In the genomic region with DNA sequence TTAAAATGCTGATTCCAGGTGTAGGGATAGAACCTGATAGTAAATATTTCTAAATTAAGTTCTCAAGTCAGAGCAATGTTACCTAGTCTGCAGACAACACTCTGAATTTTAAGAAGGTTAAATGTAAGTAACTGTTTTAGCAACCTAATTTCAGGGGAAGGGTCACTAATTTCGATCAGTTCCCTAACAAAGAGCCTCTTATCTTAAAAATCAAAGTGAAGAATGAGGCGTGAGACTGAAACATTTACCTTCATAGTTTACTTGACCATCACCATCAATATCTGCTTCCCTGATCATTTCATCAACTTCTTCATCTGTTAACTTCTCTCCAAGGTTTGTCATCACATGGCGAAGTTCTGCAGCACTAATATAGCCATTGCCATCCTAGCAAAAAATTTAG, we compare ENCODE assay signal across 15 cellular contexts. TPM values are rescaled to one million over a fixed set of nuclear protein-coding genes. Genes with fewer than 3 reads are reported as not detected.
DNase-seq lines count a peak whose midpoint lies in the region; ATAC-seq and TF ChIP-seq lines count a peak whose summit lies in the region.
"Had no signal": no experiment of that assay in that cellular context is flagged by ENCODE, and none has a peak within 500 bp of the region (broad histone marks: within the 10 kb centered on the region; RNA-seq: fewer than 3 reads in every experiment).

No MANE protein-coding gene starts in this region.

- TF ChIP-seq POLR2A in lower leg skin (IDR thresholded peaks at IDR 0.05) = no peak

- no peak overlapping the region for H3K4me3 ChIP-seq in lower leg skin (ENCODE audit: low read depth, poor library complexity, severe bottlenecking)
- H3K4me3 ChIP-seq: BLaER1 treated with 17β-estradiol and CSF1 and Interleukin-3, amounts not matched to agents 10 nM and 100 nM; HAP-1 had no signal

- H3K4me3 Mint-ChIP-seq in activated T-cell treated with anti-CD3 and anti-CD28 coated beads, Interleukin-2, amount 50 U/mL, for 24 hours = no peak overlapping the region
- no peak overlapping the region for H3K4me3 Mint-ChIP-seq in activated T-cell treated with anti-CD3 and anti-CD28 coated beads, Interleukin-2, amount 50 U/mL, for 4 hours
- no peak overlapping the region for H3K4me3 Mint-ChIP-seq in HFFc6
- H3K4me3 Mint-ChIP-seq in activated naive CD8-positive, alpha-beta T cell treated with anti-CD3 and anti-CD28 coated beads, Interleukin-2, amount 50 U/mL, for 24 hours = no peak overlapping the region
- H3K4me3 Mint-ChIP-seq in mesothelial cell of epicardium = no peak overlapping the region
- H3K4me3 Mint-ChIP-seq: CD4-positive, CD25-positive, alpha-beta regulatory T cell had no signal

- peak overlapping the region; percentile 7 for H3K27ac Mint-ChIP-seq in activated T-cell treated with anti-CD3 and anti-CD28 coated beads, Interleukin-2, amount 50 U/mL, for 24 hours
- H3K27ac Mint-ChIP-seq in HFFc6 (peak overlapping the region; percentile 48; the same call in 1 of the 2 replicates), mesothelial cell of epicardium (peak overlapping the region; percentile 16)
- peak overlapping the region; percentile 16 for H3K27ac Mint-ChIP-seq in activated naive CD8-positive, alpha-beta T cell treated with anti-CD3 and anti-CD28 coated beads, Interleukin-2, amount 50 U/mL, for 24 hours

- no peak for DNase-seq in activated T-cell treated with anti-CD3 and anti-CD28 coated beads, Interleukin-2, amount 50 U/mL, for 24 hours
- DNase-seq in activated T-cell treated with anti-CD3 and anti-CD28 coated beads, Interleukin-2, amount 50 U/mL, for 4 hours = no peak
- DNase-seq in HFFc6 (no peak), mesothelial cell of epicardium (ENCODE audit: low spot score in 2 of 2, unreplicated experiment in 2 of 2) (no peak), lower leg skin (ENCODE audit: low spot score in 2 of 2) (no peak)
- DNase-seq in activated naive CD8-positive, alpha-beta T cell treated with anti-CD3 and anti-CD28 coated beads, Interleukin-2, amount 50 U/mL, for 24 hours = no peak
- DNase-seq: ACHN; CD4-positive, CD25-positive, alpha-beta regulatory T cell; DMS 273 treated with DMSO at 0.1 percent for 48 hours; IMR-90 had no signal

- no peaks in the 10 kb centered on the region for H3K9me3 Mint-ChIP-seq in activated T-cell treated with anti-CD3 and anti-CD28 coated beads, Interleukin-2, amount 50 U/mL, for 24 hours
- H3K9me3 Mint-ChIP-seq in activated T-cell treated with anti-CD3 and anti-CD28 coated beads, Interleukin-2, amount 50 U/mL, for 4 hours = no peaks in the 10 kb centered on the region
- H3K9me3 Mint-ChIP-seq in HFFc6 = no peaks in the 10 kb centered on the region
- H3K9me3 Mint-ChIP-seq in activated naive CD8-positive, alpha-beta T cell treated with anti-CD3 and anti-CD28 coated beads, Interleukin-2, amount 50 U/mL, for 24 hours = no peaks in the 10 kb centered on the region
- no peaks in the 10 kb centered on the region for H3K9me3 Mint-ChIP-seq in mesothelial cell of epicardium
- H3K9me3 Mint-ChIP-seq: CD4-positive, CD25-positive, alpha-beta regulatory T cell had no signal

- ATAC-seq in activated T-cell treated with anti-CD3 and anti-CD28 coated beads, Interleukin-2, amount 50 U/mL, for 4 hours = no peak
- no peak for ATAC-seq in activated naive CD8-positive, alpha-beta T cell treated with anti-CD3 and anti-CD28 coated beads, Interleukin-2, amount 50 U/mL, for 24 hours
- ATAC-seq in HG03108 (IDR thresholded peaks at IDR 0.05; ENCODE audit: unreplicated experiment) (no peak), GM18520 (IDR thresholded peaks at IDR 0.05; ENCODE audit: unreplicated experiment) (no peak)

- intact Hi-C loops in lower leg skin (cut with DNase I; ENCODE audit: low total_unique reads) = loop anchor here (5.0 kb wide), 1 partner anchor 1234 kb away; no protein-coding TSS in a partner anchor

- 93 to 95% methylated on average over 3 of the region's 3 CpGs for WGBS in lower leg skin, 2 donors

- H3K4me1 Mint-ChIP-seq in activated T-cell treated with anti-CD3 and anti-CD28 coated beads, Interleukin-2, amount 50 U/mL, for 24 hours (ENCODE audit: low read depth) = peaks cover 36% of the 10 kb centered on the region
- peaks cover 23% of the 10 kb centered on the region for H3K4me1 Mint-ChIP-seq in activated T-cell treated with anti-CD3 and anti-CD28 coated beads, Interleukin-2, amount 50 U/mL, for 4 hours (ENCODE audit: low read depth)
- peaks cover 68% of the 10 kb centered on the region for H3K4me1 Mint-ChIP-seq in HFFc6 (ENCODE audit: low read depth)
- peaks cover 28% of the 10 kb centered on the region for H3K4me1 Mint-ChIP-seq in activated naive CD8-positive, alpha-beta T cell treated with anti-CD3 and anti-CD28 coated beads, Interleukin-2, amount 50 U/mL, for 24 hours
- H3K4me1 Mint-ChIP-seq in mesothelial cell of epicardium = no peaks in the 10 kb centered on the region

- H3K27me3 Mint-ChIP-seq in activated T-cell treated with anti-CD3 and anti-CD28 coated beads, Interleukin-2, amount 50 U/mL, for 24 hours = no peaks in the 10 kb centered on the region
- no peaks in the 10 kb centered on the region for H3K27me3 Mint-ChIP-seq in activated T-cell treated with anti-CD3 and anti-CD28 coated beads, Interleukin-2, amount 50 U/mL, for 4 hours (ENCODE audit: low read depth)
- no peaks in the 10 kb centered on the region; the same call in 1 of the 2 replicates for H3K27me3 Mint-ChIP-seq in HFFc6 (ENCODE audit: insufficient read depth)
- no peaks in the 10 kb centered on the region for H3K27me3 Mint-ChIP-seq in activated naive CD8-positive, alpha-beta T cell treated with anti-CD3 and anti-CD28 coated beads, Interleukin-2, amount 50 U/mL, for 24 hours
- H3K27me3 Mint-ChIP-seq in mesothelial cell of epicardium (ENCODE audit: low read depth) = no peaks in the 10 kb centered on the region
- H3K27me3 Mint-ChIP-seq: CD4-positive, CD25-positive, alpha-beta regulatory T cell had no signal

- TF ChIP-seq CTCF in HFFc6 (IDR thresholded peaks at IDR 0.05) (no peak), mesothelial cell of epicardium (IDR thresholded peaks at IDR 0.05; ENCODE audit: unreplicated experiment) (no peak), lower leg skin (IDR thresholded peaks at IDR 0.05) (no peak)

- peaks cover 92% of the 10 kb centered on the region for H3K36me3 Mint-ChIP-seq in activated T-cell treated with anti-CD3 and anti-CD28 coated beads, Interleukin-2, amount 50 U/mL, for 24 hours (ENCODE audit: low read depth)
- H3K36me3 Mint-ChIP-seq in activated T-cell treated with anti-CD3 and anti-CD28 coated beads, Interleukin-2, amount 50 U/mL, for 4 hours (ENCODE audit: insufficient read depth) = peaks cover 43% of the 10 kb centered on the region
- H3K36me3 Mint-ChIP-seq in HFFc6 (ENCODE audit: low read depth) (peaks cover 59% of the 10 kb centered on the region), mesothelial cell of epicardium (peaks cover 51% of the 10 kb centered on the region)
- peaks cover 64% of the 10 kb centered on the region for H3K36me3 Mint-ChIP-seq in activated naive CD8-positive, alpha-beta T cell treated with anti-CD3 and anti-CD28 coated beads, Interleukin-2, amount 50 U/mL, for 24 hours (ENCODE audit: low read depth)

RNA-seq across cellular contexts. Expression of a gene that starts 6.4 kb away (rescaled TPM):
- total RNA-seq in activated T-cell treated with anti-CD3 and anti-CD28 coated beads, Interleukin-2, amount 50 U/mL, for 4 hours = not detected
- total RNA-seq in HFFc6 (2021; fragmentation: NEBNext Ultra II Directional; extraction: Animal tissue kit (Norgen Biotek cat#: 25700)) = under 1 TPM in 3 of 6 experiments, not detected in 3; 0.19 to 0.40 (median 0.25) TPM
- 0.27 to 0.52 TPM in 2 of 3 replicates, not detected in the other for total RNA-seq in mesothelial cell of epicardium
- 1 to 10 TPM in 2 of 4 donors, not detected in 2; 1.4 to 4.1 TPM for total RNA-seq in lower leg skin
- total RNA-seq: Daoy had no signal

RNA-seq across cellular contexts. Expression of a gene that starts 14.8 kb away (rescaled TPM):
- total RNA-seq in activated T-cell treated with anti-CD3 and anti-CD28 coated beads, Interleukin-2, amount 50 U/mL, for 4 hours = 100 to 1,000 TPM; 403 to 441 (median 424) TPM
- 1,000 to 10,000 TPM; 1,006 to 1,273 (median 1,121) TPM for total RNA-seq in HFFc6 (2021; fragmentation: NEBNext Ultra II Directional; extraction: Animal tissue kit (Norgen Biotek cat#: 25700))
- 308 to 312 TPM (median 309 TPM) in 3 replicates for total RNA-seq in mesothelial cell of epicardium
- 100 to 1,000 TPM; 196 to 383 (median 311) TPM for total RNA-seq in lower leg skin
